Comparison of ENCODE assay signal across 1 cellular context in genomic region chr12:122982963-122983788, GRCh38.
TF ChIP-seq lines count a peak whose summit lies in the region.

No MANE protein-coding gene starts in this region.

TF ChIP-seq in GM23338, 12 proteins besides CTCF, POLR2A, EP300 and RAD21 (continued from another document):
- TF ChIP-seq, protein P1, sequence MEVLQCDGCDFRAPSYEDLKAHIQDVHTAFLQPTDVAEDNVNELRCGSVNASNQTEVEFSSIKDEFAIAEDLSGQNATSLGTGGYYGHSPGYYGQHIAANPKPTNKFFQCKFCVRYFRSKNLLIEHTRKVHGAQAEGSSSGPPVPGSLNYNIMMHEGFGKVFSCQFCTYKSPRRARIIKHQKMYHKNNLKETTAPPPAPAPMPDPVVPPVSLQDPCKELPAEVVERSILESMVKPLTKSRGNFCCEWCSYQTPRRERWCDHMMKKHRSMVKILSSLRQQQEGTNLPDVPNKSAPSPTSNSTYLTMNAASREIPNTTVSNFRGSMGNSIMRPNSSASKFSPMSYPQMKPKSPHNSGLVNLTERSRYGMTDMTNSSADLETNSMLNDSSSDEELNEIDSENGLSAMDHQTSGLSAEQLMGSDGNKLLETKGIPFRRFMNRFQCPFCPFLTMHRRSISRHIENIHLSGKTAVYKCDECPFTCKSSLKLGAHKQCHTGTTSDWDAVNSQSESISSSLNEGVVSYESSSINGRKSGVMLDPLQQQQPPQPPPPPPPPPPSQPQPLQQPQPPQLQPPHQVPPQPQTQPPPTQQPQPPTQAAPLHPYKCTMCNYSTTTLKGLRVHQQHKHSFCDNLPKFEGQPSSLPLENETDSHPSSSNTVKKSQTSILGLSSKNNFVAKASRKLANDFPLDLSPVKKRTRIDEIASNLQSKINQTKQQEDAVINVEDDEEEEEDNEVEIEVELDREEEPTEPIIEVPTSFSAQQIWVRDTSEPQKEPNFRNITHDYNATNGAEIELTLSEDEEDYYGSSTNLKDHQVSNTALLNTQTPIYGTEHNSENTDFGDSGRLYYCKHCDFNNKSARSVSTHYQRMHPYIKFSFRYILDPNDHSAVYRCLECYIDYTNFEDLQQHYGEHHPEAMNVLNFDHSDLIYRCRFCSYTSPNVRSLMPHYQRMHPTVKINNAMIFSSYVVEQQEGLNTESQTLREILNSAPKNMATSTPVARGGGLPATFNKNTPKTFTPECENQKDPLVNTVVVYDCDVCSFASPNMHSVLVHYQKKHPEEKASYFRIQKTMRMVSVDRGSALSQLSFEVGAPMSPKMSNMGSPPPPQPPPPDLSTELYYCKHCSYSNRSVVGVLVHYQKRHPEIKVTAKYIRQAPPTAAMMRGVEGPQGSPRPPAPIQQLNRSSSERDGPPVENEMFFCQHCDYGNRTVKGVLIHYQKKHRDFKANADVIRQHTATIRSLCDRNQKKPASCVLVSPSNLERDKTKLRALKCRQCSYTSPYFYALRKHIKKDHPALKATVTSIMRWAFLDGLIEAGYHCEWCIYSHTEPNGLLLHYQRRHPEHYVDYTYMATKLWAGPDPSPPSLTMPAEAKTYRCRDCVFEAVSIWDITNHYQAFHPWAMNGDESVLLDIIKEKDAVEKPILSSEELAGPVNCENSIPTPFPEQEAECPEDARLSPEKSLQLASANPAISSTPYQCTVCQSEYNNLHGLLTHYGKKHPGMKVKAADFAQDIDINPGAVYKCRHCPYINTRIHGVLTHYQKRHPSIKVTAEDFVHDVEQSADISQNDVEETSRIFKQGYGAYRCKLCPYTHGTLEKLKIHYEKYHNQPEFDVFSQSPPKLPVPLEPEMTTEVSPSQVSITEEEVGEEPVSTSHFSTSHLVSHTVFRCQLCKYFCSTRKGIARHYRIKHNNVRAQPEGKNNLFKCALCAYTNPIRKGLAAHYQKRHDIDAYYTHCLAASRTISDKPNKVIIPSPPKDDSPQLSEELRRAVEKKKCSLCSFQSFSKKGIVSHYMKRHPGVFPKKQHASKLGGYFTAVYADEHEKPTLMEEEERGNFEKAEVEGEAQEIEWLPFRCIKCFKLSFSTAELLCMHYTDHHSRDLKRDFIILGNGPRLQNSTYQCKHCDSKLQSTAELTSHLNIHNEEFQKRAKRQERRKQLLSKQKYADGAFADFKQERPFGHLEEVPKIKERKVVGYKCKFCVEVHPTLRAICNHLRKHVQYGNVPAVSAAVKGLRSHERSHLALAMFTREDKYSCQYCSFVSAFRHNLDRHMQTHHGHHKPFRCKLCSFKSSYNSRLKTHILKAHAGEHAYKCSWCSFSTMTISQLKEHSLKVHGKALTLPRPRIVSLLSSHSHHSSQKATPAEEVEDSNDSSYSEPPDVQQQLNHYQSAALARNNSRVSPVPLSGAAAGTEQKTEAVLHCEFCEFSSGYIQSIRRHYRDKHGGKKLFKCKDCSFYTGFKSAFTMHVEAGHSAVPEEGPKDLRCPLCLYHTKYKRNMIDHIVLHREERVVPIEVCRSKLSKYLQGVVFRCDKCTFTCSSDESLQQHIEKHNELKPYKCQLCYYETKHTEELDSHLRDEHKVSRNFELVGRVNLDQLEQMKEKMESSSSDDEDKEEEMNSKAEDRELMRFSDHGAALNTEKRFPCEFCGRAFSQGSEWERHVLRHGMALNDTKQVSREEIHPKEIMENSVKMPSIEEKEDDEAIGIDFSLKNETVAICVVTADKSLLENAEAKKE (CRISPR knock-in tag; IDR thresholded peaks at IDR 0.05): no peak
- TF ChIP-seq JUNB (IDR thresholded peaks at IDR 0.05; ENCODE audit: unreplicated experiment) (no peak), NANOG (IDR thresholded peaks at IDR 0.05; ENCODE audit: borderline replicate concordance) (no peak), STAT1 (IDR thresholded peaks at IDR 0.05; ENCODE audit: unreplicated experiment) (no peak), POLR2AphosphoS5 (IDR thresholded peaks at IDR 0.05; ENCODE audit: low read depth) (no peak)
- TF ChIP-seq, protein P2, sequence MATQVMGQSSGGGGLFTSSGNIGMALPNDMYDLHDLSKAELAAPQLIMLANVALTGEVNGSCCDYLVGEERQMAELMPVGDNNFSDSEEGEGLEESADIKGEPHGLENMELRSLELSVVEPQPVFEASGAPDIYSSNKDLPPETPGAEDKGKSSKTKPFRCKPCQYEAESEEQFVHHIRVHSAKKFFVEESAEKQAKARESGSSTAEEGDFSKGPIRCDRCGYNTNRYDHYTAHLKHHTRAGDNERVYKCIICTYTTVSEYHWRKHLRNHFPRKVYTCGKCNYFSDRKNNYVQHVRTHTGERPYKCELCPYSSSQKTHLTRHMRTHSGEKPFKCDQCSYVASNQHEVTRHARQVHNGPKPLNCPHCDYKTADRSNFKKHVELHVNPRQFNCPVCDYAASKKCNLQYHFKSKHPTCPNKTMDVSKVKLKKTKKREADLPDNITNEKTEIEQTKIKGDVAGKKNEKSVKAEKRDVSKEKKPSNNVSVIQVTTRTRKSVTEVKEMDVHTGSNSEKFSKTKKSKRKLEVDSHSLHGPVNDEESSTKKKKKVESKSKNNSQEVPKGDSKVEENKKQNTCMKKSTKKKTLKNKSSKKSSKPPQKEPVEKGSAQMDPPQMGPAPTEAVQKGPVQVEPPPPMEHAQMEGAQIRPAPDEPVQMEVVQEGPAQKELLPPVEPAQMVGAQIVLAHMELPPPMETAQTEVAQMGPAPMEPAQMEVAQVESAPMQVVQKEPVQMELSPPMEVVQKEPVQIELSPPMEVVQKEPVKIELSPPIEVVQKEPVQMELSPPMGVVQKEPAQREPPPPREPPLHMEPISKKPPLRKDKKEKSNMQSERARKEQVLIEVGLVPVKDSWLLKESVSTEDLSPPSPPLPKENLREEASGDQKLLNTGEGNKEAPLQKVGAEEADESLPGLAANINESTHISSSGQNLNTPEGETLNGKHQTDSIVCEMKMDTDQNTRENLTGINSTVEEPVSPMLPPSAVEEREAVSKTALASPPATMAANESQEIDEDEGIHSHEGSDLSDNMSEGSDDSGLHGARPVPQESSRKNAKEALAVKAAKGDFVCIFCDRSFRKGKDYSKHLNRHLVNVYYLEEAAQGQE (IDR thresholded peaks at IDR 0.05; ENCODE audit: unreplicated experiment): no peak
TF ChIP-seq in GM23338: peak in this region for 0.
